ENCODE assay signal across 1 cellular context in the genomic region with DNA sequence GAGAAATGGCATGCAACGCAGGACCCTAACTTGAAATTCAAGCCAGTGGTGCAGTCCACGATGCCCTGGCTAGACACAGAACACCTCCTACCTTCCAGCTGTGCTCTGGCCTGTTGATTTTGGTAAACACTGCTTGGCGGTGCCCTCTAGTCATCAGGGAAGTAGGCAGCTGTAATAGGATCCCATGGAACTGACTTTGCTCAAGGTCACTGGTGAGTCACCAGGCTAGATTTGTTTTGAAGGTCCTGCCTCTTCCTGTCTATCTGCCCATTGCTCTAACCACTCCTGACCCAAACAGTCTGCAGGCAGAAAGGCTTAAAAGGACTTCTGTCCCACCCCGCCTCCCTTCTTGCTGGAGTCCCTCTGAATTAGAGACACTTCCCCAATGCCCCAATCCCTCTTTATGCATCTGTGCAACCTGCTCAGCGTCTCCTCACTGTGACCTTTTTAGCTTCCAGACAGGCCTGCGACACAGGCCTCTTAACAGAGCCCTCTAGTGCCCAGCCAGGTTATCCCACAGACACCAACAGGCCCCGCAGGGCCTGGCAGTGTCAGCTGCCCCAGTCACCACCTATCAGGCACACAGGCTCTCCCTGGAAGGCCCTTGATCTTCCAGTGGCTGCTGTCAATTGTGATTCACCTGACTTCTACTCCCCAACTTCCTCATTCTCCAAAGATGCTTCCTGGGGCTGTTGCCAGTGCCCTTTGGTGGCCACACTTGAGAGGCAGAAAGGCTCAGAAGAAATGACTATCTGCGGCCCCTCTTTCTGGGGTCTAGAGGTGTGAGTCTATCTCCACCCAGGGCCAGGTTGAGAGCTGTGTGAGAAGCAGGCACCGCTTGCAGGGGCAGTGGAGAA.
A peak's percentile ranks its signal among the peaks of the same experiment; 100 is the strongest.
TF ChIP-seq lines count a peak whose summit lies in the region.

No MANE protein-coding gene starts in this region.

TF ChIP-seq in HepG2, 621 proteins besides CTCF, POLR2A, EP300 and RAD21 (continued from another document and continues in another):
- TF ChIP-seq RBM39 (IDR thresholded peaks at IDR 0.05; ENCODE audit: low read depth, low read length, poor library complexity, severe bottlenecking), result no peak
- TF ChIP-seq MBD4 (IDR thresholded peaks at IDR 0.05; ENCODE audit: borderline replicate concordance, low read length), result no peak
- TF ChIP-seq, protein P1, sequence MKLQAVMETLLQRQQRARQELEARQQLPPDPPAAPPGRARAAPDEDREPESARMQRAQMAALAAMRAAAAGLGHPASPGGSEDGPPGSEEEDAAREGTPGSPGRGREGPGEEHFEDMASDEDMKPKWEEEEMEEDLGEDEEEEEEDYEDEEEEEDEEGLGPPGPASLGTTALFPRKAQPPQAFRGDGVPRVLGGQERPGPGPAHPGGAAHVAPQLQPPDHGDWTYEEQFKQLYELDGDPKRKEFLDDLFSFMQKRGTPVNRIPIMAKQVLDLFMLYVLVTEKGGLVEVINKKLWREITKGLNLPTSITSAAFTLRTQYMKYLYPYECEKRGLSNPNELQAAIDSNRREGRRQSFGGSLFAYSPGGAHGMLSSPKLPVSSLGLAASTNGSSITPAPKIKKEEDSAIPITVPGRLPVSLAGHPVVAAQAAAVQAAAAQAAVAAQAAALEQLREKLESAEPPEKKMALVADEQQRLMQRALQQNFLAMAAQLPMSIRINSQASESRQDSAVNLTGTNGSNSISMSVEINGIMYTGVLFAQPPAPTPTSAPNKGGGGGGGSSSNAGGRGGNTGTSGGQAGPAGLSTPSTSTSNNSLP (IDR thresholded peaks at IDR 0.05; ENCODE audit: low read depth, low read length), result no peak; the same call in 1 of the 2 replicates
- TF ChIP-seq ZNF552 (CRISPR knock-in tag; IDR thresholded peaks at IDR 0.05; ENCODE audit: borderline replicate concordance), result no peak
- no peak for TF ChIP-seq MLLT10 (CRISPR knock-in tag; IDR thresholded peaks at IDR 0.05)
- no peak for TF ChIP-seq RFXANK (CRISPR knock-in tag; IDR thresholded peaks at IDR 0.05)
- no peak for TF ChIP-seq DNMT1 (CRISPR knock-in tag; IDR thresholded peaks at IDR 0.05)
- no peak; the same call in 1 of the 2 replicates for TF ChIP-seq ZNF766 (CRISPR knock-in tag; IDR thresholded peaks at IDR 0.05; ENCODE audit: borderline replicate concordance)
- TF ChIP-seq ZNF33B (CRISPR knock-in tag; IDR thresholded peaks at IDR 0.05), result no peak
- peak; percentile 55; the same call in 1 of the 2 replicates for TF ChIP-seq BHLHE40 (IDR thresholded peaks at IDR 0.05; ENCODE audit: low read length)
- TF ChIP-seq MIER2 (CRISPR knock-in tag; IDR thresholded peaks at IDR 0.05), result peak; percentile 67
- peak; percentile 5; the same call in 1 of the 2 replicates for TF ChIP-seq RFX3 (CRISPR knock-in tag; IDR thresholded peaks at IDR 0.05)
- TF ChIP-seq, protein P2, sequence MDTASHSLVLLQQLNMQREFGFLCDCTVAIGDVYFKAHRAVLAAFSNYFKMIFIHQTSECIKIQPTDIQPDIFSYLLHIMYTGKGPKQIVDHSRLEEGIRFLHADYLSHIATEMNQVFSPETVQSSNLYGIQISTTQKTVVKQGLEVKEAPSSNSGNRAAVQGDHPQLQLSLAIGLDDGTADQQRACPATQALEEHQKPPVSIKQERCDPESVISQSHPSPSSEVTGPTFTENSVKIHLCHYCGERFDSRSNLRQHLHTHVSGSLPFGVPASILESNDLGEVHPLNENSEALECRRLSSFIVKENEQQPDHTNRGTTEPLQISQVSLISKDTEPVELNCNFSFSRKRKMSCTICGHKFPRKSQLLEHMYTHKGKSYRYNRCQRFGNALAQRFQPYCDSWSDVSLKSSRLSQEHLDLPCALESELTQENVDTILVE (CRISPR knock-in tag; IDR thresholded peaks at IDR 0.05), result peak; percentile 66
- peak; percentile 90 for TF ChIP-seq BCL6 (CRISPR knock-in tag; IDR thresholded peaks at IDR 0.05)
- TF ChIP-seq KMT2A (CRISPR knock-in tag; IDR thresholded peaks at IDR 0.05), result peak; percentile 71; the same call in 1 of the 2 replicates
- TF ChIP-seq SP5 (CRISPR knock-in tag; IDR thresholded peaks at IDR 0.05; ENCODE audit: borderline replicate concordance, low read depth), result peak; percentile 84
- TF ChIP-seq, protein P3, sequence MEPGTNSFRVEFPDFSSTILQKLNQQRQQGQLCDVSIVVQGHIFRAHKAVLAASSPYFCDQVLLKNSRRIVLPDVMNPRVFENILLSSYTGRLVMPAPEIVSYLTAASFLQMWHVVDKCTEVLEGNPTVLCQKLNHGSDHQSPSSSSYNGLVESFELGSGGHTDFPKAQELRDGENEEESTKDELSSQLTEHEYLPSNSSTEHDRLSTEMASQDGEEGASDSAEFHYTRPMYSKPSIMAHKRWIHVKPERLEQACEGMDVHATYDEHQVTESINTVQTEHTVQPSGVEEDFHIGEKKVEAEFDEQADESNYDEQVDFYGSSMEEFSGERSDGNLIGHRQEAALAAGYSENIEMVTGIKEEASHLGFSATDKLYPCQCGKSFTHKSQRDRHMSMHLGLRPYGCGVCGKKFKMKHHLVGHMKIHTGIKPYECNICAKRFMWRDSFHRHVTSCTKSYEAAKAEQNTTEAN (CRISPR knock-in tag; conservative IDR thresholded peaks at IDR 0.05), result no peak; the same call in 1 of the 2 replicates
- TF ChIP-seq ELF1 (CRISPR knock-in tag; IDR thresholded peaks at IDR 0.05), result peak; percentile 85
- TF ChIP-seq, protein P4, sequence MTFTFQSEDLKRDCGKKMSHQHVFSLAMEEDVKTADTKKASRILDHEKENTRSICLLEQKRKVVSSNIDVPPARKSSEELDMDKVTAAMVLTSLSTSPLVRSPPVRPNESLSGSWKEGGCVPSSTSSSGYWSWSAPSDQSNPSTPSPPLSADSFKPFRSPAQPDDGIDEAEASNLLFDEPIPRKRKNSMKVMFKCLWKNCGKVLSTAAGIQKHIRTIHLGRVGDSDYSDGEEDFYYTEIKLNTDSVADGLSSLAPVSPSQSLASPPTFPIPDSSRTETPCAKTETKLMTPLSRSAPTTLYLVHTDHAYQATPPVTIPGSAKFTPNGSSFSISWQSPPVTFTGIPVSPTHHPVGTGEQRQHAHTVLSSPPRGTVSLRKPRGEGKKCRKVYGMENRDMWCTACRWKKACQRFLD (CRISPR knock-in tag; IDR thresholded peaks at IDR 0.05; ENCODE audit: borderline replicate concordance), result no peak
- no peak for TF ChIP-seq GLI4 (CRISPR knock-in tag; IDR thresholded peaks at IDR 0.05; ENCODE audit: borderline replicate concordance)
- no peak for TF ChIP-seq ADNP (CRISPR knock-in tag; IDR thresholded peaks at IDR 0.05)
- TF ChIP-seq THAP11 (CRISPR knock-in tag; IDR thresholded peaks at IDR 0.05), result peak; percentile 91
- TF ChIP-seq NBN (conservative IDR thresholded peaks at IDR 0.05), result no peak
- TF ChIP-seq KDM2A (CRISPR knock-in tag; IDR thresholded peaks at IDR 0.05; ENCODE audit: borderline replicate concordance, low read depth), result peak; percentile 45; the same call in 1 of the 2 replicates
- peak; percentile 85 for TF ChIP-seq TARDBP (CRISPR knock-in tag; IDR thresholded peaks at IDR 0.05)
- TF ChIP-seq ZSCAN29 (CRISPR knock-in tag; conservative IDR thresholded peaks at IDR 0.05), result peak; percentile 86
- TF ChIP-seq, protein P5, sequence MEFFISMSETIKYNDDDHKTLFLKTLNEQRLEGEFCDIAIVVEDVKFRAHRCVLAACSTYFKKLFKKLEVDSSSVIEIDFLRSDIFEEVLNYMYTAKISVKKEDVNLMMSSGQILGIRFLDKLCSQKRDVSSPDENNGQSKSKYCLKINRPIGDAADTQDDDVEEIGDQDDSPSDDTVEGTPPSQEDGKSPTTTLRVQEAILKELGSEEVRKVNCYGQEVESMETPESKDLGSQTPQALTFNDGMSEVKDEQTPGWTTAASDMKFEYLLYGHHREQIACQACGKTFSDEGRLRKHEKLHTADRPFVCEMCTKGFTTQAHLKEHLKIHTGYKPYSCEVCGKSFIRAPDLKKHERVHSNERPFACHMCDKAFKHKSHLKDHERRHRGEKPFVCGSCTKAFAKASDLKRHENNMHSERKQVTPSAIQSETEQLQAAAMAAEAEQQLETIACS (CRISPR knock-in tag; IDR thresholded peaks at IDR 0.05), result no peak
- TF ChIP-seq ZNF326 (CRISPR knock-in tag; IDR thresholded peaks at IDR 0.05; ENCODE audit: borderline replicate concordance), result no peak
- no peak for TF ChIP-seq ATF7-NPFF (CRISPR knock-in tag; IDR thresholded peaks at IDR 0.05; ENCODE audit: low read depth)
- peak; percentile 99 for TF ChIP-seq JUN (CRISPR knock-in tag; IDR thresholded peaks at IDR 0.05)
- TF ChIP-seq, protein P6, sequence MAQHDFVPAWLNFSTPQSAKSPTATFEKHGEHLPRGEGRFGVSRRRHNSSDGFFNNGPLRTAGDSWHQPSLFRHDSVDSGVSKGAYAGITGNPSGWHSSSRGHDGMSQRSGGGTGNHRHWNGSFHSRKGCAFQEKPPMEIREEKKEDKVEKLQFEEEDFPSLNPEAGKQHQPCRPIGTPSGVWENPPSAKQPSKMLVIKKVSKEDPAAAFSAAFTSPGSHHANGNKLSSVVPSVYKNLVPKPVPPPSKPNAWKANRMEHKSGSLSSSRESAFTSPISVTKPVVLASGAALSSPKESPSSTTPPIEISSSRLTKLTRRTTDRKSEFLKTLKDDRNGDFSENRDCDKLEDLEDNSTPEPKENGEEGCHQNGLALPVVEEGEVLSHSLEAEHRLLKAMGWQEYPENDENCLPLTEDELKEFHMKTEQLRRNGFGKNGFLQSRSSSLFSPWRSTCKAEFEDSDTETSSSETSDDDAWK (CRISPR knock-in tag; IDR thresholded peaks at IDR 0.05), result no peak
- TF ChIP-seq HDAC1 (CRISPR knock-in tag; IDR thresholded peaks at IDR 0.05), result peak; percentile 92
- peak; percentile 77 for TF ChIP-seq AKAP8 (CRISPR knock-in tag; IDR thresholded peaks at IDR 0.05)
- TF ChIP-seq, protein P7, sequence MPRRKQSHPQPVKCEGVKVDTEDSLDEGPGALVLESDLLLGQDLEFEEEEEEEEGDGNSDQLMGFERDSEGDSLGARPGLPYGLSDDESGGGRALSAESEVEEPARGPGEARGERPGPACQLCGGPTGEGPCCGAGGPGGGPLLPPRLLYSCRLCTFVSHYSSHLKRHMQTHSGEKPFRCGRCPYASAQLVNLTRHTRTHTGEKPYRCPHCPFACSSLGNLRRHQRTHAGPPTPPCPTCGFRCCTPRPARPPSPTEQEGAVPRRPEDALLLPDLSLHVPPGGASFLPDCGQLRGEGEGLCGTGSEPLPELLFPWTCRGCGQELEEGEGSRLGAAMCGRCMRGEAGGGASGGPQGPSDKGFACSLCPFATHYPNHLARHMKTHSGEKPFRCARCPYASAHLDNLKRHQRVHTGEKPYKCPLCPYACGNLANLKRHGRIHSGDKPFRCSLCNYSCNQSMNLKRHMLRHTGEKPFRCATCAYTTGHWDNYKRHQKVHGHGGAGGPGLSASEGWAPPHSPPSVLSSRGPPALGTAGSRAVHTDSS (CRISPR knock-in tag; conservative IDR thresholded peaks at IDR 0.05), result no peak
- TF ChIP-seq, protein P8, sequence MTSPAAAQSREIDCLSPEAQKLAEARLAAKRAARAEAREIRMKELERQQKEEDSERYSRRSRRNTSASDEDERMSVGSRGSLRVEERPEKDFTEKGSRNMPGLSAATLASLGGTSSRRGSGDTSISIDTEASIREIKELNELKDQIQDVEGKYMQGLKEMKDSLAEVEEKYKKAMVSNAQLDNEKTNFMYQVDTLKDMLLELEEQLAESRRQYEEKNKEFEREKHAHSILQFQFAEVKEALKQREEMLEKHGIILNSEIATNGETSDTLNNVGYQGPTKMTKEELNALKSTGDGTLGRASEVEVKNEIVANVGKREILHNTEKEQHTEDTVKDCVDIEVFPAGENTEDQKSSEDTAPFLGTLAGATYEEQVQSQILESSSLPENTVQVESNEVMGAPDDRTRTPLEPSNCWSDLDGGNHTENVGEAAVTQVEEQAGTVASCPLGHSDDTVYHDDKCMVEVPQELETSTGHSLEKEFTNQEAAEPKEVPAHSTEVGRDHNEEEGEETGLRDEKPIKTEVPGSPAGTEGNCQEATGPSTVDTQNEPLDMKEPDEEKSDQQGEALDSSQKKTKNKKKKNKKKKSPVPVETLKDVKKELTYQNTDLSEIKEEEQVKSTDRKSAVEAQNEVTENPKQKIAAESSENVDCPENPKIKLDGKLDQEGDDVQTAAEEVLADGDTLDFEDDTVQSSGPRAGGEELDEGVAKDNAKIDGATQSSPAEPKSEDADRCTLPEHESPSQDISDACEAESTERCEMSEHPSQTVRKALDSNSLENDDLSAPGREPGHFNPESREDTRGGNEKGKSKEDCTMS (CRISPR knock-in tag; conservative IDR thresholded peaks at IDR 0.05), result no peak
- 0 out of 2 replicates have a peak, but pooled peaks have one; percentile 60 for TF ChIP-seq HMG20B (CRISPR knock-in tag; conservative IDR thresholded peaks at IDR 0.05)
- peak; percentile 80; the same call in 1 of the 2 replicates for TF ChIP-seq ZNF788 (CRISPR knock-in tag; IDR thresholded peaks at IDR 0.05; ENCODE audit: borderline replicate concordance)
- TF ChIP-seq ZNF629 (CRISPR knock-in tag; conservative IDR thresholded peaks at IDR 0.05), result peak; percentile 93
- TF ChIP-seq ELF4 (CRISPR knock-in tag; IDR thresholded peaks at IDR 0.05; ENCODE audit: borderline replicate concordance), result no peak
- TF ChIP-seq, protein P9, sequence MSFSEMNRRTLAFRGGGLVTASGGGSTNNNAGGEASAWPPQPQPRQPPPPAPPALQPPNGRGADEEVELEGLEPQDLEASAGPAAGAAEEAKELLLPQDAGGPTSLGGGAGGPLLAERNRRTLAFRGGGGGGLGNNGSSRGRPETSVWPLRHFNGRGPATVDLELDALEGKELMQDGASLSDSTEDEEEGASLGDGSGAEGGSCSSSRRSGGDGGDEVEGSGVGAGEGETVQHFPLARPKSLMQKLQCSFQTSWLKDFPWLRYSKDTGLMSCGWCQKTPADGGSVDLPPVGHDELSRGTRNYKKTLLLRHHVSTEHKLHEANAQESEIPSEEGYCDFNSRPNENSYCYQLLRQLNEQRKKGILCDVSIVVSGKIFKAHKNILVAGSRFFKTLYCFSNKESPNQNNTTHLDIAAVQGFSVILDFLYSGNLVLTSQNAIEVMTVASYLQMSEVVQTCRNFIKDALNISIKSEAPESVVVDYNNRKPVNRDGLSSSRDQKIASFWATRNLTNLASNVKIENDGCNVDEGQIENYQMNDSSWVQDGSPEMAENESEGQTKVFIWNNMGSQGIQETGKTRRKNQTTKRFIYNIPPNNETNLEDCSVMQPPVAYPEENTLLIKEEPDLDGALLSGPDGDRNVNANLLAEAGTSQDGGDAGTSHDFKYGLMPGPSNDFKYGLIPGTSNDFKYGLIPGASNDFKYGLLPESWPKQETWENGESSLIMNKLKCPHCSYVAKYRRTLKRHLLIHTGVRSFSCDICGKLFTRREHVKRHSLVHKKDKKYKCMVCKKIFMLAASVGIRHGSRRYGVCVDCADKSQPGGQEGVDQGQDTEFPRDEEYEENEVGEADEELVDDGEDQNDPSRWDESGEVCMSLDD (CRISPR knock-in tag; IDR thresholded peaks at IDR 0.05; ENCODE audit: borderline replicate concordance), result no peak
- peak; percentile 49; the same call in 1 of the 2 replicates for TF ChIP-seq ZNF501 (CRISPR knock-in tag; IDR thresholded peaks at IDR 0.05)
- peak; percentile 92; the same call in 1 of the 2 replicates for TF ChIP-seq ZNF546 (CRISPR knock-in tag; conservative IDR thresholded peaks at IDR 0.05)
- no peak; the same call in none of the 2 replicates for TF ChIP-seq NFYC (CRISPR knock-in tag; IDR thresholded peaks at IDR 0.05)
- TF ChIP-seq FOXC1 (CRISPR knock-in tag; IDR thresholded peaks at IDR 0.05; ENCODE audit: borderline replicate concordance), result peak; percentile 89
- TF ChIP-seq, protein P10, sequence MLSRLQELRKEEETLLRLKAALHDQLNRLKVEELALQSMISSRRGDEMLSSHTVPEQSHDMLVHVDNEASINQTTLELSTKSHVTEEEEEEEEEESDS (CRISPR knock-in tag; IDR thresholded peaks at IDR 0.05; ENCODE audit: borderline replicate concordance), result no peak
- TF ChIP-seq, protein P11, sequence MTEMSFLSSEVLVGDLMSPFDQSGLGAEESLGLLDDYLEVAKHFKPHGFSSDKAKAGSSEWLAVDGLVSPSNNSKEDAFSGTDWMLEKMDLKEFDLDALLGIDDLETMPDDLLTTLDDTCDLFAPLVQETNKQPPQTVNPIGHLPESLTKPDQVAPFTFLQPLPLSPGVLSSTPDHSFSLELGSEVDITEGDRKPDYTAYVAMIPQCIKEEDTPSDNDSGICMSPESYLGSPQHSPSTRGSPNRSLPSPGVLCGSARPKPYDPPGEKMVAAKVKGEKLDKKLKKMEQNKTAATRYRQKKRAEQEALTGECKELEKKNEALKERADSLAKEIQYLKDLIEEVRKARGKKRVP (CRISPR knock-in tag; IDR thresholded peaks at IDR 0.05), result peak in 1 of 2 experiments; percentile 50; a peak in 1 of 4 replicates
